ENCODE assay signal across 18 cellular contexts in genomic region chr5:65032250-65032649, GRCh38.
DNase-seq lines count a peak whose midpoint lies in the region; ATAC-seq and TF ChIP-seq lines count a peak whose summit lies in the region.
"Had no signal": no experiment of that assay in that cellular context is flagged by ENCODE, and none has a peak within 500 bp of the region (broad histone marks: within the 10 kb centered on the region; RNA-seq: fewer than 3 reads in every experiment).

No MANE protein-coding gene starts in this region.

- H3K9me3 Mint-ChIP-seq in CD4-positive, alpha-beta T cell = no peaks in the 10 kb centered on the region
- no peaks in the 10 kb centered on the region for H3K9me3 Mint-ChIP-seq in nephron progenitor cell
- no peaks in the 10 kb centered on the region for H3K9me3 Mint-ChIP-seq in activated T-cell treated with anti-CD3 and anti-CD28 coated beads, Interleukin-2, amount 50 U/mL, for 4 hours
- H3K9me3 Mint-ChIP-seq: activated naive CD8-positive, alpha-beta T cell treated with anti-CD3 and anti-CD28 coated beads, Interleukin-2, amount 50 U/mL, for 24 hours; CD8-positive, alpha-beta memory T cell had no signal

- H3K4me1 ChIP-seq in right lobe of liver = peaks cover 0 to 10% (median 0%) of the 10 kb centered on the region in 4 donors
- H3K4me1 ChIP-seq: prostate gland had no signal

- ATAC-seq in CD4-positive, alpha-beta T cell (ENCODE audit: poor library complexity) = no peak
- ATAC-seq in activated CD4-positive, CD25-positive, alpha-beta regulatory T cell treated with anti-CD3 and anti-CD28 coated beads, Interleukin-2, amount 50 U/mL, for 24 hours = no peak
- ATAC-seq in right lobe of liver = no peak
- no peak for ATAC-seq in activated T-cell treated with anti-CD3 and anti-CD28 coated beads, Interleukin-2, amount 50 U/mL, for 4 hours
- ATAC-seq: activated naive CD8-positive, alpha-beta T cell treated with anti-CD3 and anti-CD28 coated beads, Interleukin-2, amount 50 U/mL, for 24 hours had no signal

- peaks cover 12% of the 10 kb centered on the region for H3K4me1 Mint-ChIP-seq in CD4-positive, alpha-beta T cell (ENCODE audit: low read depth)
- peaks cover 41% of the 10 kb centered on the region for H3K4me1 Mint-ChIP-seq in nephron progenitor cell
- H3K4me1 Mint-ChIP-seq in activated T-cell treated with anti-CD3 and anti-CD28 coated beads, Interleukin-2, amount 50 U/mL, for 4 hours (ENCODE audit: low read depth) = peaks cover 21% of the 10 kb centered on the region

- intact Hi-C loops in CD4-positive, alpha-beta T cell (cut with DNase I, micrococcal nuclease) = no loop called here
- intact Hi-C loops in right lobe of liver (cut with DNase I) = no loop called here

- H3K27me3 Mint-ChIP-seq in CD4-positive, alpha-beta T cell = no peaks in the 10 kb centered on the region
- no peaks in the 10 kb centered on the region for H3K27me3 Mint-ChIP-seq in nephron progenitor cell (ENCODE audit: low read depth, poor library complexity)
- no peaks in the 10 kb centered on the region for H3K27me3 Mint-ChIP-seq in activated T-cell treated with anti-CD3 and anti-CD28 coated beads, Interleukin-2, amount 50 U/mL, for 4 hours (ENCODE audit: low read depth)
- H3K27me3 Mint-ChIP-seq: activated naive CD8-positive, alpha-beta T cell treated with anti-CD3 and anti-CD28 coated beads, Interleukin-2, amount 50 U/mL, for 24 hours; CD8-positive, alpha-beta memory T cell had no signal

- TF ChIP-seq CTCF in CD4-positive, alpha-beta T cell (IDR thresholded peaks at IDR 0.05) = no peak
- TF ChIP-seq CTCF in choroid plexus epithelial cell (conservative IDR thresholded peaks at IDR 0.05; ENCODE audit: low read depth, low read length) (no peak), nephron progenitor cell (IDR thresholded peaks at IDR 0.05) (no peak), right lobe of liver (IDR thresholded peaks at IDR 0.05) (no peak)

- WGBS in right lobe of liver (ENCODE audit: insufficient coverage, low coverage, low lambda C conversion rate, missing lambda C conversion rate) = 87% methylated on average over 5 of the region's 6 CpGs

- no peak for DNase-seq in CD4-positive, alpha-beta T cell
- peak; percentile 89 for DNase-seq in MG63
- peak; percentile 78 for DNase-seq in choroid plexus epithelial cell (ENCODE audit: low read depth)
- DNase-seq in non-pigmented ciliary epithelial cell (ENCODE audit: low read depth) = peak; percentile 81
- DNase-seq in nephron progenitor cell = no peak
- no peak for DNase-seq in right lobe of liver
- DNase-seq in activated T-cell treated with anti-CD3 and anti-CD28 coated beads, Interleukin-2, amount 50 U/mL, for 4 hours = no peak
- DNase-seq: activated CD4-positive, alpha-beta T cell treated with anti-CD3 and anti-CD28 coated beads for 4 hours; activated naive CD8-positive, alpha-beta T cell treated with anti-CD3 and anti-CD28 coated beads, Interleukin-2, amount 50 U/mL, for 24 hours; activated T-cell treated with anti-CD3 and anti-CD28 coated beads, Interleukin-2, amount 50 U/mL, for 1 hour; CD8-positive, alpha-beta memory T cell; GF-D8; NCI-H1092 treated with DMSO at 0.1 percent for 48 hours; NCI-H446 treated with DMSO at 0.1 percent for 48 hours; T-helper 2 cell; upper lobe of left lung had no signal

- H3K4me3 Mint-ChIP-seq in CD4-positive, alpha-beta T cell = peak overlapping the region; percentile 6
- H3K4me3 Mint-ChIP-seq in nephron progenitor cell = no peak overlapping the region
- H3K4me3 Mint-ChIP-seq in activated T-cell treated with anti-CD3 and anti-CD28 coated beads, Interleukin-2, amount 50 U/mL, for 4 hours = no peak overlapping the region
- H3K4me3 Mint-ChIP-seq: activated naive CD8-positive, alpha-beta T cell treated with anti-CD3 and anti-CD28 coated beads, Interleukin-2, amount 50 U/mL, for 24 hours had no signal

- H3K4me3 ChIP-seq in MG63 (no peak overlapping the region), choroid plexus epithelial cell (ENCODE audit: low read depth, low read length) (no peak overlapping the region), right lobe of liver (no peak overlapping the region)
- H3K4me3 ChIP-seq: prostate gland, upper lobe of left lung had no signal

- POLR2A ChIA-PET in CD4-positive, alpha-beta T cell (lab: Charles Lee) = no interaction called here

- H3K27ac ChIP-seq in CD4-positive, alpha-beta T cell (ENCODE audit: low read depth, low read length) = no peak overlapping the region
- H3K27ac ChIP-seq in right lobe of liver = no peak overlapping the region
- H3K27ac ChIP-seq: prostate gland, upper lobe of left lung had no signal

- no peak for TF ChIP-seq POLR2A in right lobe of liver (IDR thresholded peaks at IDR 0.05)

- no peaks in the 10 kb centered on the region for H3K36me3 ChIP-seq in MG63
- no peaks in the 10 kb centered on the region for H3K36me3 ChIP-seq in right lobe of liver
- H3K36me3 ChIP-seq: prostate gland, upper lobe of left lung had no signal

- H3K27ac Mint-ChIP-seq in CD4-positive, alpha-beta T cell = no peak overlapping the region
- H3K27ac Mint-ChIP-seq in nephron progenitor cell = no peak overlapping the region
- H3K27ac Mint-ChIP-seq: activated naive CD8-positive, alpha-beta T cell treated with anti-CD3 and anti-CD28 coated beads, Interleukin-2, amount 50 U/mL, for 24 hours had no signal

- peaks cover 5% of the 10 kb centered on the region for H3K36me3 Mint-ChIP-seq in CD4-positive, alpha-beta T cell (ENCODE audit: low read depth)
- H3K36me3 Mint-ChIP-seq in nephron progenitor cell (ENCODE audit: low read depth) = no peaks in the 10 kb centered on the region
- H3K36me3 Mint-ChIP-seq in activated T-cell treated with anti-CD3 and anti-CD28 coated beads, Interleukin-2, amount 50 U/mL, for 4 hours (ENCODE audit: insufficient read depth) = no peaks in the 10 kb centered on the region

- H3K27me3 ChIP-seq in CD4-positive, alpha-beta T cell (ENCODE audit: control insufficient read depth, insufficient read depth, low read length) = no peaks in the 10 kb centered on the region
- no peaks in the 10 kb centered on the region for H3K27me3 ChIP-seq in MG63
- H3K27me3 ChIP-seq in right lobe of liver = no peaks in the 10 kb centered on the region
- H3K27me3 ChIP-seq: upper lobe of left lung had no signal

- CTCF ChIA-PET in CD4-positive, alpha-beta T cell (lab: Charles Lee) = no interaction called here

- no peaks in the 10 kb centered on the region for H3K9me3 ChIP-seq in CD4-positive, alpha-beta T cell (ENCODE audit: control insufficient read depth, low read length)
- H3K9me3 ChIP-seq in MG63 (peaks cover 11% of the 10 kb centered on the region), right lobe of liver (no peaks in the 10 kb centered on the region)
- H3K9me3 ChIP-seq: prostate gland, upper lobe of left lung had no signal

Comparison
In these comparisons a context has a peak if more than half of its experiments do, and no peak if none do; other contexts are left out.
1. DNase-seq: peak in MG63 (single experiment), choroid plexus epithelial cell (single experiment) and non-pigmented ciliary epithelial cell (single experiment); none in CD4-positive, alpha-beta T cell (0 of 10), nephron progenitor cell (single experiment), right lobe of liver (0 of 3) and activated T-cell treated with anti-CD3 and anti-CD28 coated beads, Interleukin-2, amount 50 U/mL, for 4 hours (single experiment).